ENCODE assay signal across 19 cellular contexts in the genomic region with DNA sequence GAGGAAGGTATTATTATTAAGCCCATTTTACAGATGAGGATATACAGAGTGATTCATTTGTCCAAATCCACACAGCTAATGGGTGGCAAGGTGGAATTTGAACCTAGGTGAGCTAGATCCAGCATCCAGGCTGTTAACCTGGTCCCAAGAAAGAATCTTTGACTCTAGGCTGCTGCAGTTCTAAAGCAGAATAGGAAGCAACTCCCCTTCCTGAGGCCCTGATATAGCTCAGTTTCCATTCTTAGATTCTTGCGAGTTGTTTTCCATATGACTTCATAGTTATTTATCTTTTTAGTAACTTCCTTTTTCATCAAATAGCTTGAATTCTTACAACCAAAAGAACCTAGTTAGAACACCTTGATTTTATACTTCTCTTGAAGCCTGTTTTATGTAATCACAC. TPM values are rescaled to one million over a fixed set of nuclear protein-coding genes. Genes with fewer than 3 reads are reported as not detected.
DNase-seq lines count a peak whose midpoint lies in the region; ATAC-seq, FAIRE-seq and TF ChIP-seq lines count a peak whose summit lies in the region.
"Had no signal": no experiment of that assay in that cellular context is flagged by ENCODE, and none has a peak within 500 bp of the region (broad histone marks: within the 10 kb centered on the region; RNA-seq: fewer than 3 reads in every experiment).

No MANE protein-coding gene starts in this region.

- in situ Hi-C loops in GM13976 (cut with MboI; ENCODE audit: low sequenced_read_pairs, unreplicated experiment): no loop called here

- CTCF ChIA-PET in naive thymus-derived CD4-positive, alpha-beta T cell (lab: Charles Lee): interaction anchor here (1.7 to 2.2 kb wide), 2 partner anchors 67 to 173 kb away, joined by 9 to 10 read pairs; no protein-coding TSS in a partner anchor

- no peak for FAIRE-seq in kidney (lab: Jason Lieb, UNC)
- FAIRE-seq: A549, GM12891, HTR-8/SVneo, small intestine had no signal

- H3K36me3 ChIP-seq in naive thymus-derived CD4-positive, alpha-beta T cell (ENCODE audit: control insufficient read depth in 2 of 3, insufficient read depth in 3 of 3, low read length in 3 of 3): peaks cover 50 to 85% (median 68%) of the 10 kb centered on the region in 3 experiments
- peaks cover 27 to 40% of the 10 kb centered on the region in 2 donors for H3K36me3 ChIP-seq in kidney (ENCODE audit: control insufficient read depth in 1 of 2, insufficient read depth in 2 of 2, low read length in 2 of 2)
- H3K36me3 ChIP-seq: ovary had no signal

- no peaks in the 10 kb centered on the region for H3K9me3 Mint-ChIP-seq in activated CD4-positive, alpha-beta T cell treated with anti-CD3 and anti-CD28 coated beads, Interleukin-2, amount 10 ng/mL, durations not matched to agents 24 days and 14 days
- no peaks in the 10 kb centered on the region for H3K9me3 Mint-ChIP-seq in activated naive CD4-positive, alpha-beta T cell treated with anti-CD3 and anti-CD28 coated beads, Interleukin-2, amount 50 U/mL, for 72 hours
- no peaks in the 10 kb centered on the region for H3K9me3 Mint-ChIP-seq in naive thymus-derived CD4-positive, alpha-beta T cell

- peak overlapping the region; percentile 74 for H3K27ac Mint-ChIP-seq in activated CD4-positive, alpha-beta T cell treated with anti-CD3 and anti-CD28 coated beads, Interleukin-2, amount 10 ng/mL, durations not matched to agents 24 days and 14 days
- H3K27ac Mint-ChIP-seq in activated naive CD4-positive, alpha-beta T cell treated with anti-CD3 and anti-CD28 coated beads, Interleukin-2, amount 50 U/mL, for 72 hours: peak overlapping the region; percentile 23 to 87
- H3K27ac Mint-ChIP-seq in naive thymus-derived CD4-positive, alpha-beta T cell: peak overlapping the region; percentile 10 to 85 (median 73)

- DNase-seq in activated CD4-positive, alpha-beta T cell treated with anti-CD3 and anti-CD28 coated beads, Interleukin-2, amount 10 ng/mL, durations not matched to agents 24 days and 14 days: no peak
- DNase-seq in activated CD4-positive, alpha-beta T cell treated with anti-CD3 and anti-CD28 coated beads for 1 hour: no peak
- peak; percentile 38 for DNase-seq in GM13976 (ENCODE audit: low spot score)
- no peak for DNase-seq in activated naive CD4-positive, alpha-beta T cell treated with anti-CD3 and anti-CD28 coated beads, Interleukin-2, amount 50 U/mL, for 72 hours (ENCODE audit: low spot score in 2 of 2)
- no peak for DNase-seq in naive thymus-derived CD4-positive, alpha-beta T cell
- no peak for DNase-seq in NCI-H1092 (lab: John Stamatoyannopoulos, UW)
- no peak for DNase-seq in kidney
- no peak for DNase-seq in islet precursor cell
- DNase-seq: colonic mucosa, COR-L47, NCI-H187 treated with DMSO at 0.1 percent for 48 hours, ovary, small intestine had no signal

- H3K27ac ChIP-seq in naive thymus-derived CD4-positive, alpha-beta T cell (ENCODE audit: low read depth, low read length): peak overlapping the region; percentile 27
- H3K27ac ChIP-seq in kidney (ENCODE audit: low read depth in 2 of 2, low read length in 2 of 2): no peak overlapping the region
- H3K27ac ChIP-seq: A549, colonic mucosa, epithelial cell of prostate, ovary, VCaP had no signal

- H3K4me1 ChIP-seq in naive thymus-derived CD4-positive, alpha-beta T cell (ENCODE audit: control insufficient read depth in 2 of 2, insufficient read depth in 2 of 2, low read length in 2 of 2): peaks cover 0 to 21% of the 10 kb centered on the region in 2 donors
- no peaks in the 10 kb centered on the region for H3K4me1 ChIP-seq in kidney (ENCODE audit: control insufficient read depth in 1 of 2, insufficient read depth in 1 of 2, low read depth in 1 of 2, low read length in 2 of 2)
- H3K4me1 ChIP-seq: A549, ascending aorta, colonic mucosa had no signal

- POLR2A ChIA-PET in naive thymus-derived CD4-positive, alpha-beta T cell (lab: Charles Lee): interaction anchor here (0.6 to 1.4 kb wide), 6 partner anchors 9 to 179 kb away, joined by 3 to 5 read pairs (median 4); no protein-coding TSS in a partner anchor

- intact Hi-C loops in activated CD4-positive, alpha-beta T cell treated with anti-CD3 and anti-CD28 coated beads, Interleukin-2, amount 10 ng/mL, durations not matched to agents 24 days and 14 days (cut with micrococcal nuclease): loop anchor here (2.0 kb wide), 2 partner anchors 15 kb away; no protein-coding TSS in a partner anchor
- intact Hi-C loops in naive thymus-derived CD4-positive, alpha-beta T cell (cut with micrococcal nuclease): loop anchor here (2.0 kb wide), 3 partner anchors 13 to 15 kb away; no protein-coding TSS in a partner anchor
- intact Hi-C loops in kidney (cut with DNase I): no loop called here

- TF ChIP-seq CTCF in GM13976 (IDR thresholded peaks at IDR 0.05; ENCODE audit: borderline replicate concordance, control extremely low read depth, extremely low read depth, insufficient read depth, missing control alignments) (no peak), kidney (IDR thresholded peaks at IDR 0.05; ENCODE audit: borderline replicate concordance, extremely low read depth, insufficient read depth) (no peak)

- no peak overlapping the region for H3K9ac ChIP-seq in kidney (ENCODE audit: low read length in 2 of 2)

- no peaks in the 10 kb centered on the region for H3K27me3 ChIP-seq in naive thymus-derived CD4-positive, alpha-beta T cell (ENCODE audit: control insufficient read depth in 2 of 2, insufficient read depth in 2 of 2, low read length in 2 of 2)
- H3K27me3 ChIP-seq: ascending aorta, colonic mucosa, ovary had no signal

- H3K36me3 Mint-ChIP-seq in activated CD4-positive, alpha-beta T cell treated with anti-CD3 and anti-CD28 coated beads, Interleukin-2, amount 10 ng/mL, durations not matched to agents 24 days and 14 days (ENCODE audit: low read depth): peaks cover 71% of the 10 kb centered on the region
- H3K36me3 Mint-ChIP-seq in activated naive CD4-positive, alpha-beta T cell treated with anti-CD3 and anti-CD28 coated beads, Interleukin-2, amount 50 U/mL, for 72 hours: peaks cover 10 to 49% of the 10 kb centered on the region in 2 donors
- peaks cover 6 to 60% (median 47%) of the 10 kb centered on the region in 5 donors for H3K36me3 Mint-ChIP-seq in naive thymus-derived CD4-positive, alpha-beta T cell

- peaks cover 56% of the 10 kb centered on the region for H3K4me1 Mint-ChIP-seq in activated CD4-positive, alpha-beta T cell treated with anti-CD3 and anti-CD28 coated beads, Interleukin-2, amount 10 ng/mL, durations not matched to agents 24 days and 14 days
- H3K4me1 Mint-ChIP-seq in naive thymus-derived CD4-positive, alpha-beta T cell: peaks cover 26 to 70% (median 58%) of the 10 kb centered on the region in 7 donors

- H3K4me3 ChIP-seq in naive thymus-derived CD4-positive, alpha-beta T cell (ENCODE audit: low read length): no peak overlapping the region
- no peak overlapping the region for H3K4me3 ChIP-seq in kidney (ENCODE audit: low read length in 2 of 2)
- H3K4me3 ChIP-seq: A549, ascending aorta, colonic mucosa, ovary had no signal

- peak in 1 of 2 donors; percentile 10 for ATAC-seq in activated naive CD4-positive, alpha-beta T cell treated with anti-CD3 and anti-CD28 coated beads, Interleukin-2, amount 50 U/mL, for 72 hours
- no peak for ATAC-seq in naive thymus-derived CD4-positive, alpha-beta T cell
- ATAC-seq: A549 had no signal

- peak overlapping the region; percentile 3 for H3K4me3 Mint-ChIP-seq in activated CD4-positive, alpha-beta T cell treated with anti-CD3 and anti-CD28 coated beads, Interleukin-2, amount 10 ng/mL, durations not matched to agents 24 days and 14 days
- H3K4me3 Mint-ChIP-seq in naive thymus-derived CD4-positive, alpha-beta T cell: peak overlapping the region in 7 of 10 donors; percentile 1 to 33 (median 14)

- no peaks in the 10 kb centered on the region for H3K9me3 ChIP-seq in naive thymus-derived CD4-positive, alpha-beta T cell (ENCODE audit: control insufficient read depth in 2 of 3, low read length in 3 of 3)
- no peaks in the 10 kb centered on the region for H3K9me3 ChIP-seq in kidney (ENCODE audit: control insufficient read depth in 1 of 2, low read length in 2 of 2)
- H3K9me3 ChIP-seq: A549, ascending aorta, colonic mucosa, ovary had no signal

- H3K27me3 Mint-ChIP-seq in activated CD4-positive, alpha-beta T cell treated with anti-CD3 and anti-CD28 coated beads, Interleukin-2, amount 10 ng/mL, durations not matched to agents 24 days and 14 days: no peaks in the 10 kb centered on the region
- no peaks in the 10 kb centered on the region for H3K27me3 Mint-ChIP-seq in naive thymus-derived CD4-positive, alpha-beta T cell

RNA-seq across cellular contexts. Expression of a gene that starts 24.1 kb away (rescaled TPM):
- total RNA-seq in activated CD4-positive, alpha-beta T cell treated with anti-CD3 and anti-CD28 coated beads, Interleukin-2, amount 10 ng/mL, durations not matched to agents 24 days and 14 days: 36.5 and 38.5 TPM in 2 replicates
- 10 to 100 TPM in 1 of 2 donors, 1 to 10 TPM in 1; 2.0 to 22.6 TPM for total RNA-seq in activated naive CD4-positive, alpha-beta T cell treated with anti-CD3 and anti-CD28 coated beads, Interleukin-2, amount 50 U/mL, for 72 hours
- 10 to 100 TPM in 1 of 5 experiments, 1 to 10 TPM in 1, under 1 TPM in 3; 0.35 to 26.7 (median 0.78) TPM for total RNA-seq in naive thymus-derived CD4-positive, alpha-beta T cell
- under 1 TPM in 1 of 2 donors, not detected in 1; 0.13 TPM for polyA plus RNA-seq in naive thymus-derived CD4-positive, alpha-beta T cell
- 16.1 TPM for total RNA-seq in kidney
- polyA plus RNA-seq in kidney (ENCODE audit: insufficient read depth, low read depth, low replicate concordance): 0.37 TPM

RNA-seq across cellular contexts. Expression of a gene that starts 49.6 kb away (rescaled TPM):
- 86.1 and 90.5 TPM in 2 replicates for total RNA-seq in activated CD4-positive, alpha-beta T cell treated with anti-CD3 and anti-CD28 coated beads, Interleukin-2, amount 10 ng/mL, durations not matched to agents 24 days and 14 days
- total RNA-seq in activated naive CD4-positive, alpha-beta T cell treated with anti-CD3 and anti-CD28 coated beads, Interleukin-2, amount 50 U/mL, for 72 hours: 100 to 1,000 TPM in 1 of 2 donors, 10 to 100 TPM in 1; 97.8 to 167 TPM
- total RNA-seq in naive thymus-derived CD4-positive, alpha-beta T cell: 100 to 1,000 TPM; 129 to 181 (median 152) TPM
- 100 to 1,000 TPM; 165 to 249 TPM for polyA plus RNA-seq in naive thymus-derived CD4-positive, alpha-beta T cell
- total RNA-seq in kidney: 40.2 TPM
- 11.1 TPM for polyA plus RNA-seq in kidney (ENCODE audit: insufficient read depth, low read depth, low replicate concordance)
